1 cellular context compared by ENCODE assay signal in genomic region chr2:17594533-17595391, GRCh38.
TF ChIP-seq lines count a peak whose summit lies in the region.

No MANE protein-coding gene starts in this region.

TF ChIP-seq in K562, 482 proteins besides CTCF, POLR2A, EP300 and RAD21:
- TF ChIP-seq GTF2B (IDR thresholded peaks at IDR 0.05; ENCODE audit: extremely low read depth, insufficient read length): no peak
- TF ChIP-seq PTTG1 (tag; IDR thresholded peaks at IDR 0.05; ENCODE audit: low read depth): no peak
- TF ChIP-seq MAFK (IDR thresholded peaks at IDR 0.05; ENCODE audit: low read length): no peak
- no peak for TF ChIP-seq NELFE (IDR thresholded peaks at IDR 0.05; ENCODE audit: insufficient read depth, insufficient read length)
- TF ChIP-seq HINFP (tag; conservative IDR thresholded peaks at IDR 0.05; ENCODE audit: low read depth): no peak
- no peak for TF ChIP-seq HOXB6 (CRISPR knock-in tag; IDR thresholded peaks at IDR 0.05; ENCODE audit: borderline replicate concordance)
- no peak for TF ChIP-seq SMAD2 (IDR thresholded peaks at IDR 0.05; ENCODE audit: low read depth, low read length)
- TF ChIP-seq KAT7 (CRISPR knock-in tag; IDR thresholded peaks at IDR 0.05; ENCODE audit: borderline replicate concordance): no peak
- TF ChIP-seq ETV1 (tag; conservative IDR thresholded peaks at IDR 0.05; ENCODE audit: low read depth): no peak
- TF ChIP-seq HDAC1 (IDR thresholded peaks at IDR 0.05): no peak
- no peak for TF ChIP-seq TCF3 (CRISPR knock-in tag; IDR thresholded peaks at IDR 0.05)
- no peak for TF ChIP-seq DPF2 (IDR thresholded peaks at IDR 0.05)
- no peak for TF ChIP-seq CGGBP1 (CRISPR knock-in tag; IDR thresholded peaks at IDR 0.05)
- TF ChIP-seq PCBP1 (IDR thresholded peaks at IDR 0.05; ENCODE audit: low read depth, low read length, poor library complexity, severe bottlenecking): no peak
- TF ChIP-seq ZNF263 (CRISPR knock-in tag; IDR thresholded peaks at IDR 0.05; ENCODE audit: borderline replicate concordance): no peak
